Comparison of ENCODE assay signal across 26 cellular contexts in genomic region chr9:38101423-38101822, GRCh38.
"Had no signal": no experiment of that assay in that cellular context is flagged by ENCODE, and none has a peak within 500 bp of the region (broad histone marks: within the 10 kb centered on the region; RNA-seq: fewer than 3 reads in every experiment).

No MANE protein-coding gene starts in this region.

- H3K36me3 ChIP-seq: ovary, sigmoid colon, stomach, thoracic aorta, thyroid gland, tibial nerve, upper lobe of left lung, vagina had no signal

- H3K9ac ChIP-seq: parathyroid adenoma had no signal

- ATAC-seq: naive thymus-derived CD8-positive, alpha-beta T cell; natural killer cell treated with Interleukin-12 subunit alpha and Interleukin-12 subunit beta and Interleukin-15 and Interleukin-18, amount 100 ng/mL, for 72 hours; psoas muscle; right cardiac atrium; stimulated activated effector memory CD8-positive, alpha-beta T cell treated with anti-CD3 and anti-CD28 coated beads, Interleukin-12 subunit alpha, Interleukin-12 subunit beta, amount 100 ng/mL, for 72 hours; stimulated activated naive B cell treated with anti-CD40 and anti-IgM and Interleukin-4, amounts not matched to agents 10 μg/mL and 1 μg/mL and 100 μg/mL, for 72 hours had no signal

- H2AFZ ChIP-seq: parathyroid adenoma had no signal

- H3K79me2 ChIP-seq: parathyroid adenoma had no signal

- DNase-seq: naive thymus-derived CD8-positive, alpha-beta T cell; nephron progenitor cell; occipital lobe; ovary; posterior cingulate gyrus; psoas muscle; right cardiac atrium; small intestine; stimulated activated CD4-positive, alpha-beta T cell treated with anti-CD3 and anti-CD28 coated beads, Interleukin-15, amount 100 ng/mL, for 24 hours; stimulated activated CD4-positive, alpha-beta T cell treated with anti-CD3 and anti-CD28 coated beads, Interleukin-2, amount 100 ng/mL, for 24 hours; stimulated activated CD4-positive, alpha-beta T cell treated with anti-CD3 and anti-CD28 coated beads, Interleukin-2, amount 100 ng/mL, for 48 hours; stimulated activated CD4-positive, alpha-beta T cell treated with anti-CD3 and anti-CD28 coated beads, Interleukin-4, amount 100 ng/mL, for 24 hours; stimulated activated naive B cell treated with anti-CD40 and anti-IgM and Interleukin-4, amounts not matched to agents 10 μg/mL and 1 μg/mL and 100 μg/mL, for 72 hours; stimulated activated naive CD4-positive, alpha-beta T cell treated with Interleukin-2 at 50 U/mL for 16 hours; stomach; thyroid gland; trophoblast cell; upper lobe of left lung had no signal

- H3K9me3 ChIP-seq: ovary, psoas muscle, sigmoid colon, stomach, thoracic aorta, thyroid gland, upper lobe of left lung, vagina had no signal

- H3K4me3 ChIP-seq: ovary, psoas muscle, sigmoid colon, stomach, thoracic aorta, thyroid gland, tibial nerve, upper lobe of left lung, vagina had no signal

- H3K27ac ChIP-seq: ovary, parathyroid adenoma, psoas muscle, sigmoid colon, stomach, thoracic aorta, thyroid gland, tibial nerve, upper lobe of left lung, vagina had no signal

- FAIRE-seq: urothelium cell line had no signal

- H3K27me3 ChIP-seq: ovary, sigmoid colon, stomach, thyroid gland, tibial nerve, upper lobe of left lung, vagina had no signal

- H3K4me1 ChIP-seq: parathyroid adenoma, psoas muscle, sigmoid colon, stomach, thyroid gland, tibial nerve, upper lobe of left lung, vagina had no signal
